In genomic region chr2:9883897-9884296, GRCh38 we compare ENCODE assay signal across 14 cellular contexts. TPM values are rescaled to one million over a fixed set of nuclear protein-coding genes. Genes with fewer than 3 reads are reported as not detected.
DNase-seq lines count a peak whose midpoint lies in the region; ATAC-seq and TF ChIP-seq lines count a peak whose summit lies in the region.
"Had no signal": no experiment of that assay in that cellular context is flagged by ENCODE, and none has a peak within 500 bp of the region (broad histone marks: within the 10 kb centered on the region; RNA-seq: fewer than 3 reads in every experiment).

No MANE protein-coding gene starts in this region.

- H3K4me1 ChIP-seq in neural progenitor cell (peaks cover 14% of the 10 kb centered on the region), suprapubic skin (no peaks in the 10 kb centered on the region)

- H3K79me2 ChIP-seq in neural progenitor cell (ENCODE audit: low read depth), result peaks cover 20% of the 10 kb centered on the region

- peaks cover 49% of the 10 kb centered on the region for H3K36me3 Mint-ChIP-seq in neural progenitor cell

- peak overlapping the region; percentile 28 for H3K4me2 ChIP-seq in neural progenitor cell

- no peak overlapping the region for H3K27ac Mint-ChIP-seq in neural progenitor cell
- H3K27ac Mint-ChIP-seq: B cell; CD4-positive, alpha-beta T cell had no signal

- H3K36me3 ChIP-seq in MG63 (peaks cover 30% of the 10 kb centered on the region), neural progenitor cell (peaks cover 13% of the 10 kb centered on the region), suprapubic skin (peaks cover 24% of the 10 kb centered on the region)

- H3K9me3 ChIP-seq in MG63, result peaks cover 8% of the 10 kb centered on the region
- no peaks in the 10 kb centered on the region for H3K9me3 ChIP-seq in neural progenitor cell (ENCODE audit: low read depth)
- H3K9me3 ChIP-seq in suprapubic skin, result no peaks in the 10 kb centered on the region

- H4K20me1 ChIP-seq in neural progenitor cell (ENCODE audit: low read depth), result no peaks in the 10 kb centered on the region

- DNase-seq in G401 (ENCODE audit: low spot score) (peak; percentile 66), MG63 (peak; percentile 26), cerebellar nuclear complex (lab: John Stamatoyannopoulos, UW) (peak; percentile 32 to 53), neural progenitor cell (ENCODE audit: low spot score) (no peak), NCI-H1694 (lab: John Stamatoyannopoulos, UW) (no peak), suprapubic skin (ENCODE audit: low spot score in 2 of 2) (no peak)
- DNase-seq: Calu3; CD4-positive, alpha-beta T cell; DMS79; GM23248 had no signal

- H3K9me3 Mint-ChIP-seq in neural progenitor cell, result peaks cover 15% of the 10 kb centered on the region

- H3K27me3 ChIP-seq in MG63 (no peaks in the 10 kb centered on the region), neural progenitor cell (no peaks in the 10 kb centered on the region), suprapubic skin (no peaks in the 10 kb centered on the region)

- in situ Hi-C loops in G401 (cut with HindIII; ENCODE audit: low sequenced_read_pairs), result no loop called here

- TF ChIP-seq CTCF in neural progenitor cell (IDR thresholded peaks at IDR 0.05) (no peak), suprapubic skin (IDR thresholded peaks at IDR 0.05) (no peak)

- H3K27me3 Mint-ChIP-seq in neural progenitor cell (ENCODE audit: insufficient read depth, low read depth), result no peaks in the 10 kb centered on the region
- H3K27me3 Mint-ChIP-seq: B cell; CD4-positive, alpha-beta T cell had no signal

- no peak overlapping the region for H3K9ac ChIP-seq in neural progenitor cell
- H3K9ac ChIP-seq: GM23248 had no signal

- TF ChIP-seq POLR2A in suprapubic skin (IDR thresholded peaks at IDR 0.05), result no peak

- no peak overlapping the region for H3K4me3 Mint-ChIP-seq in neural progenitor cell
- H3K4me3 Mint-ChIP-seq: B cell; CD4-positive, alpha-beta T cell had no signal

- WGBS in suprapubic skin, result 85% methylated on average over 17 of the region's 17 CpGs

- H3K4me3 ChIP-seq in MG63, result no peak overlapping the region
- no peak overlapping the region for H3K4me3 ChIP-seq in neural progenitor cell
- H3K4me3 ChIP-seq in suprapubic skin, result no peak overlapping the region
- H3K4me3 ChIP-seq: GM23248 had no signal

- peak overlapping the region; percentile 72 for H3K27ac ChIP-seq in neural progenitor cell
- H3K27ac ChIP-seq in suprapubic skin, result no peak overlapping the region
- H3K27ac ChIP-seq: GM23248 had no signal

- H3K4me1 Mint-ChIP-seq in neural progenitor cell, result no peaks in the 10 kb centered on the region
- H3K4me1 Mint-ChIP-seq: B cell had no signal

- H3F3A ChIP-seq in neural progenitor cell (ENCODE audit: low read depth), result peaks cover 19% of the 10 kb centered on the region

- TF ChIP-seq EP300 in suprapubic skin (IDR thresholded peaks at IDR 0.05), result no peak

- H2AFZ ChIP-seq in neural progenitor cell (replicated peaks), result no peak overlapping the region
- H2AFZ ChIP-seq: GM23248 had no signal

- no peak for ATAC-seq in HG02852 (IDR thresholded peaks at IDR 0.05; ENCODE audit: unreplicated experiment)
- no peak for ATAC-seq in HG03196 (IDR thresholded peaks at IDR 0.05; ENCODE audit: unreplicated experiment)
- ATAC-seq: HCT116 had no signal

RNA-seq across cellular contexts. Expression of gene TAF1B, which starts 40.6 kb away (rescaled TPM):
- total RNA-seq in G401 (2014; rRNA removed; shearing (Covaris generic)), result 56.1 and 70.7 TPM in 2 replicates
- 27.0 and 71.1 TPM in 2 replicates for total RNA-seq in MG63 (2014; rRNA removed; shearing (Covaris generic); ENCODE audit: low replicate concordance)
- total RNA-seq in neural progenitor cell (ENCODE audit: low replicate concordance), result 53.8 and 86.3 TPM in 2 replicates
- total RNA-seq in suprapubic skin, result 10 to 100 TPM; 12.7 to 24.0 (median 18.0) TPM

Comparison
In these comparisons a context has a peak if more than half of its experiments do, and no peak if none do; other contexts are left out.
1. DNase-seq: peak in G401 (single experiment), MG63 (single experiment) and cerebellar nuclear complex (2 of 2); none in neural progenitor cell (single experiment), NCI-H1694 (single experiment) and suprapubic skin (0 of 2).